Comparison of ENCODE assay signal across 17 cellular contexts in genomic region chr13:48831248-48831647, GRCh38.
DNase-seq lines count a peak whose midpoint lies in the region; ATAC-seq and TF ChIP-seq lines count a peak whose summit lies in the region.
"Had no signal": no experiment of that assay in that cellular context is flagged by ENCODE, and none has a peak within 500 bp of the region (broad histone marks: within the 10 kb centered on the region; RNA-seq: fewer than 3 reads in every experiment).

No MANE protein-coding gene starts in this region.

- intact Hi-C loops in activated CD4-positive, alpha-beta T cell treated with anti-CD3 and anti-CD28 coated beads for 36 hours (cut with DNase I, micrococcal nuclease) = no loop called here

- H3K9me3 Mint-ChIP-seq in activated CD4-positive, alpha-beta T cell treated with anti-CD3 and anti-CD28 coated beads for 36 hours (ENCODE audit: low read depth) = peaks cover 26% of the 10 kb centered on the region

- no peaks in the 10 kb centered on the region for H3K4me1 ChIP-seq in mesenchymal stem cell (ENCODE audit: control insufficient read depth, insufficient read depth, low read depth, low read length)

- H3K27ac Mint-ChIP-seq in activated CD4-positive, alpha-beta T cell treated with anti-CD3 and anti-CD28 coated beads for 36 hours = no peak overlapping the region
- H3K27ac Mint-ChIP-seq: CD8-positive, alpha-beta T cell; endodermal cell had no signal

- ATAC-seq in activated CD4-positive, alpha-beta T cell treated with anti-CD3 and anti-CD28 coated beads for 36 hours = no peak
- peak; percentile 66 for ATAC-seq in GM21786 (IDR thresholded peaks at IDR 0.05; ENCODE audit: unreplicated experiment)
- peak; percentile 50 for ATAC-seq in HG03558 (IDR thresholded peaks at IDR 0.05; ENCODE audit: extremely low read depth, unreplicated experiment)
- no peak for ATAC-seq in HG03039 (IDR thresholded peaks at IDR 0.05; ENCODE audit: unreplicated experiment)
- no peak for ATAC-seq in SK-N-SH treated with all-trans-retinoic acid at 6 μM for 48 hours
- ATAC-seq: CD8-positive, alpha-beta T cell had no signal

- no peak overlapping the region for H2AFZ ChIP-seq in mesenchymal stem cell (ENCODE audit: low read depth, low read length)

- peaks cover 42% of the 10 kb centered on the region for H3K9me3 ChIP-seq in mesenchymal stem cell (ENCODE audit: control insufficient read depth, low read length)
- H3K9me3 ChIP-seq: ovary had no signal

- CTCF ChIA-PET in activated CD4-positive, alpha-beta T cell treated with anti-CD3 and anti-CD28 coated beads for 36 hours (lab: Charles Lee) = interaction anchor here (1.9 kb wide), 1 partner anchor 20 kb away, joined by 6 read pairs; no protein-coding TSS in a partner anchor

- H3K27me3 ChIP-seq in mesenchymal stem cell (ENCODE audit: control insufficient read depth in 1 of 2, insufficient read depth in 1 of 2, low read length in 2 of 2) = no peaks in the 10 kb centered on the region
- H3K27me3 ChIP-seq: cardiac muscle cell, ovary had no signal

- peaks cover 43% of the 10 kb centered on the region for H3K4me1 Mint-ChIP-seq in activated CD4-positive, alpha-beta T cell treated with anti-CD3 and anti-CD28 coated beads for 36 hours

- no peak overlapping the region for H2BK120ac ChIP-seq in mesenchymal stem cell (ENCODE audit: low read depth, low read length)

- no peak overlapping the region for H3K18ac ChIP-seq in mesenchymal stem cell (ENCODE audit: low read depth in 1 of 2, low read length in 2 of 2)

- H3K23ac ChIP-seq in mesenchymal stem cell (ENCODE audit: low read length in 2 of 2) = no peak overlapping the region

- H3K4ac ChIP-seq in mesenchymal stem cell (ENCODE audit: low read depth in 1 of 2, low read length in 2 of 2) = no peak overlapping the region

- H2BK15ac ChIP-seq in mesenchymal stem cell (ENCODE audit: low read depth, poor library complexity, severe bottlenecking) = no peak overlapping the region

- H3K4me3 Mint-ChIP-seq in activated CD4-positive, alpha-beta T cell treated with anti-CD3 and anti-CD28 coated beads for 36 hours = no peak overlapping the region
- H3K4me3 Mint-ChIP-seq: CD8-positive, alpha-beta T cell; endodermal cell had no signal

- H3K4me3 ChIP-seq in mesenchymal stem cell (ENCODE audit: insufficient read depth in 1 of 2, low read depth in 1 of 2, low read length in 2 of 2) = no peak overlapping the region
- H3K4me3 ChIP-seq: cardiac muscle cell, ovary had no signal

- H4K91ac ChIP-seq in mesenchymal stem cell (ENCODE audit: low read length) = no peak overlapping the region

- no peaks in the 10 kb centered on the region for H3K36me3 ChIP-seq in mesenchymal stem cell (ENCODE audit: control insufficient read depth in 1 of 2, insufficient read depth in 2 of 2, low read depth in 1 of 2, low read length in 2 of 2)
- H3K36me3 ChIP-seq: cardiac muscle cell, ovary had no signal

- no peak overlapping the region for H4K8ac ChIP-seq in mesenchymal stem cell (ENCODE audit: low read length)

- POLR2A ChIA-PET in activated CD4-positive, alpha-beta T cell treated with anti-CD3 and anti-CD28 coated beads for 36 hours (lab: Charles Lee) = no interaction called here

- WGBS in mesenchymal stem cell = 73% methylated on average over 6 of the region's 7 CpGs

- peak; percentile 22 for DNase-seq in activated CD4-positive, alpha-beta T cell treated with anti-CD3 and anti-CD28 coated beads for 36 hours
- no peak for DNase-seq in activated CD4-positive, alpha-beta T cell treated with anti-CD3 and anti-CD28 coated beads for 1 hour
- DNase-seq in mesenchymal stem cell = peak; percentile 32
- DNase-seq in stimulated activated CD4-positive, alpha-beta T cell treated with anti-CD3 and anti-CD28 coated beads, Interleukin-2, amount 100 ng/mL, for 48 hours = no peak
- DNase-seq: 8988T; activated naive CD4-positive, alpha-beta T cell treated with Interleukin-2 at 50 U/mL for 16 hours; CD8-positive, alpha-beta T cell; endodermal cell; NCI-H226; OCI-M1; ovary; SK-N-SH had no signal

- no peak overlapping the region for H2BK12ac ChIP-seq in mesenchymal stem cell (ENCODE audit: low read length in 2 of 2)

- peaks cover 11% of the 10 kb centered on the region for H3K36me3 Mint-ChIP-seq in activated CD4-positive, alpha-beta T cell treated with anti-CD3 and anti-CD28 coated beads for 36 hours (ENCODE audit: low read depth)
- H3K36me3 Mint-ChIP-seq: CD8-positive, alpha-beta T cell had no signal

- no peaks in the 10 kb centered on the region for H3K79me1 ChIP-seq in mesenchymal stem cell (replicated peaks; ENCODE audit: low read length, poor library complexity, severe bottlenecking)

- H3K27me3 Mint-ChIP-seq in activated CD4-positive, alpha-beta T cell treated with anti-CD3 and anti-CD28 coated beads for 36 hours = no peaks in the 10 kb centered on the region

- H3K14ac ChIP-seq in mesenchymal stem cell (ENCODE audit: low read length in 2 of 2) = no peak overlapping the region

- H3K27ac ChIP-seq in mesenchymal stem cell (ENCODE audit: low read length, poor library complexity, severe bottlenecking) = no peak overlapping the region
- H3K27ac ChIP-seq: cardiac muscle cell, ovary had no signal

- no peak overlapping the region for H3K9ac ChIP-seq in mesenchymal stem cell (ENCODE audit: low read length)
- H3K9ac ChIP-seq: SK-N-SH had no signal

- no peak overlapping the region for H2AK5ac ChIP-seq in mesenchymal stem cell (ENCODE audit: low read length, severe bottlenecking)

- no peak overlapping the region for H2BK5ac ChIP-seq in mesenchymal stem cell (ENCODE audit: low read depth, low read length, poor library complexity, severe bottlenecking)

- H3K4me2 ChIP-seq in mesenchymal stem cell (ENCODE audit: low read length, poor library complexity, severe bottlenecking) = no peak overlapping the region
- H3K4me2 ChIP-seq: SK-N-SH had no signal

TF ChIP-seq in SK-N-SH treated with all-trans-retinoic acid at 6 μM for 48 hours, 23 proteins besides CTCF, POLR2A, EP300 and RAD21 (continues in another document):
- no peak for TF ChIP-seq RARB (CRISPR knock-in tag; IDR thresholded peaks at IDR 0.05)
- TF ChIP-seq TOX (CRISPR knock-in tag; IDR thresholded peaks at IDR 0.05; ENCODE audit: borderline replicate concordance) = no peak
- no peak for TF ChIP-seq ISL1 (CRISPR knock-in tag; IDR thresholded peaks at IDR 0.05)
- TF ChIP-seq TSHZ2 (CRISPR knock-in tag; IDR thresholded peaks at IDR 0.05) = no peak
- TF ChIP-seq ZFP3 (CRISPR knock-in tag; IDR thresholded peaks at IDR 0.05) = no peak
- TF ChIP-seq ZNF70 (CRISPR knock-in tag; IDR thresholded peaks at IDR 0.05) = no peak
- TF ChIP-seq GLIS3 (CRISPR knock-in tag; IDR thresholded peaks at IDR 0.05) = no peak
- no peak for TF ChIP-seq POU6F1 (CRISPR knock-in tag; IDR thresholded peaks at IDR 0.05; ENCODE audit: borderline replicate concordance, low read depth)
- TF ChIP-seq CREB5 (CRISPR knock-in tag; IDR thresholded peaks at IDR 0.05; ENCODE audit: low read depth) = no peak
- no peak for TF ChIP-seq SNAI2 (CRISPR knock-in tag; IDR thresholded peaks at IDR 0.05)
- TF ChIP-seq ZFP30 (CRISPR knock-in tag; IDR thresholded peaks at IDR 0.05) = no peak
- no peak for TF ChIP-seq TCF4 (CRISPR knock-in tag; IDR thresholded peaks at IDR 0.05; ENCODE audit: borderline replicate concordance)
- no peak for TF ChIP-seq CSDC2 (CRISPR knock-in tag; IDR thresholded peaks at IDR 0.05)

Comparison
In these comparisons a context has a peak if more than half of its experiments do, and no peak if none do; other contexts are left out.
1. DNase-seq: peak in activated CD4-positive, alpha-beta T cell treated with anti-CD3 and anti-CD28 coated beads for 36 hours (single experiment) and mesenchymal stem cell (single experiment); none in activated CD4-positive, alpha-beta T cell treated with anti-CD3 and anti-CD28 coated beads for 1 hour (single experiment) and stimulated activated CD4-positive, alpha-beta T cell treated with anti-CD3 and anti-CD28 coated beads, Interleukin-2, amount 100 ng/mL, for 48 hours (0 of 2).
2. ATAC-seq: peak in GM21786 (single experiment) and HG03558 (single experiment); none in activated CD4-positive, alpha-beta T cell treated with anti-CD3 and anti-CD28 coated beads for 36 hours (single experiment), HG03039 (single experiment) and SK-N-SH treated with all-trans-retinoic acid at 6 μM for 48 hours (single experiment).